In the genomic region with DNA sequence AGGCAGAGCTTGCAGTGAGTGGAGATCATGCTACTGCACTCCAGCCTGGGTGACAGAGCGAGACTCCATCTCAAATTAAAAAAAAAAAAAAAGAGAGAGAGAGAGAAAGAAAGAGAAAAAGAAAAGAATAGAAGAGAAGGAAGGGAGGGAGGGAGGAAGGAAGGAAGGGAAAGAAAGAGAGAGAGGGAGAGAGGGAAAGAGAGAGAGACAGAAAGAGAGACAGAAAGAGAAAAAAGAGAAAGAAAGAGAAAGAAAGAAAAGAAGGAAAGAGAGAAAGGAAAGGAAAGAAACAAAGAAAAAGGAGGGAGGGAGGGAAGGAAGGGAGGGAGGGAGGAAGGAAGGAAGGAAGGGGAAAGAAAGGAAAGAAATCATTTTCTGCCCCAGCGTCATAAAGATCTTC, we compare ENCODE assay signal across 38 cellular contexts. TPM values are rescaled to one million over a fixed set of nuclear protein-coding genes. Genes with fewer than 3 reads are reported as not detected.
"Had no signal": no experiment of that assay in that cellular context is flagged by ENCODE, and none has a peak within 500 bp of the region (broad histone marks: within the 10 kb centered on the region; RNA-seq: fewer than 3 reads in every experiment).

No MANE protein-coding gene starts in this region.

- H3K27me3 ChIP-seq: ascending aorta, body of pancreas, cardiac muscle cell had no signal

- H3K4me3 ChIP-seq: adrenal gland, ascending aorta, body of pancreas, breast epithelium, cardiac muscle cell had no signal

- H3K27ac Mint-ChIP-seq: activated naive CD4-positive, alpha-beta T cell treated with anti-CD3 and anti-CD28 coated beads for 36 hours; activated naive CD4-positive, alpha-beta T cell treated with anti-CD3 and anti-CD28 coated beads, Interleukin-2, amount 10 ng/mL, durations not matched to agents 7 days and 5 days; activated naive CD4-positive, alpha-beta T cell treated with anti-CD3 and anti-CD28 coated beads, Interleukin-2, amount 50 U/mL, for 24 hours; activated naive CD4-positive, alpha-beta T cell treated with anti-CD3 and anti-CD28 coated beads, Interleukin-2, amount 50 U/mL, for 72 hours; activated naive CD8-positive, alpha-beta T cell; activated naive CD8-positive, alpha-beta T cell treated with anti-CD3 and anti-CD28 coated beads for 36 hours; activated naive CD8-positive, alpha-beta T cell treated with anti-CD3 and anti-CD28 coated beads, Interleukin-2, amount 10 ng/mL, durations not matched to agents 7 days and 5 days; activated naive CD8-positive, alpha-beta T cell treated with anti-CD3 and anti-CD28 coated beads, Interleukin-2, amount 50 U/mL, for 24 hours; activated T-cell treated with anti-CD3 and anti-CD28 coated beads, Interleukin-2, amount 50 U/mL, for 72 hours; activated T-helper 1 cell treated with anti-CD3 and anti-CD28 coated beads, Interleukin-12 subunit alpha, Interleukin-12 subunit beta, Interleukin-2, Interleukin-4 antibody, amounts not matched to agents 30 ng/mL and 10 ng/mL and 1 ng/mL, durations not matched to agents 14 hours and 24 hours and 36 hours; activated T-helper 17 cell treated with anti-CD3 and anti-CD28 coated beads, Interleukin-2, amount 50 U/mL, for 72 hours; activated T-helper 2 cell treated with anti-CD3 and anti-CD28 coated beads, Interferon-gamma antibody, Interleukin-2, Interleukin-4, amounts not matched to agents 10 μg/mL and 5 μg/mL and 100 μg/mL, durations not matched to agents 14 hours and 24 hours and 36 hours; brain had no signal

- H3K4me1 ChIP-seq: adrenal gland, ascending aorta, body of pancreas, breast epithelium had no signal

- H3K4me3 Mint-ChIP-seq: activated naive CD4-positive, alpha-beta T cell treated with anti-CD3 and anti-CD28 coated beads for 36 hours; activated naive CD4-positive, alpha-beta T cell treated with anti-CD3 and anti-CD28 coated beads, Interleukin-2, amount 10 ng/mL, durations not matched to agents 7 days and 5 days; activated naive CD4-positive, alpha-beta T cell treated with anti-CD3 and anti-CD28 coated beads, Interleukin-2, amount 50 U/mL, for 24 hours; activated naive CD8-positive, alpha-beta T cell; activated naive CD8-positive, alpha-beta T cell treated with anti-CD3 and anti-CD28 coated beads for 36 hours; activated naive CD8-positive, alpha-beta T cell treated with anti-CD3 and anti-CD28 coated beads, Interleukin-2, amount 10 ng/mL, durations not matched to agents 7 days and 5 days; activated naive CD8-positive, alpha-beta T cell treated with anti-CD3 and anti-CD28 coated beads, Interleukin-2, amount 50 U/mL, for 24 hours; activated T-cell treated with anti-CD3 and anti-CD28 coated beads, Interleukin-2, amount 50 U/mL, for 4 hours; activated T-cell treated with anti-CD3 and anti-CD28 coated beads, Interleukin-2, amount 50 U/mL, for 72 hours; activated T-helper 1 cell treated with anti-CD3 and anti-CD28 coated beads, Interleukin-12 subunit alpha, Interleukin-12 subunit beta, Interleukin-2, Interleukin-4 antibody, amounts not matched to agents 30 ng/mL and 10 ng/mL and 1 ng/mL, durations not matched to agents 14 hours and 24 hours and 36 hours; activated T-helper 17 cell treated with anti-CD3 and anti-CD28 coated beads, Interleukin-2, amount 50 U/mL, for 72 hours; brain; central memory CD8-positive, alpha-beta T cell had no signal

- H3K36me3 ChIP-seq: adrenal gland, ascending aorta, brain microvascular endothelial cell, breast epithelium, cardiac muscle cell had no signal

- H3K4me1 Mint-ChIP-seq: activated naive CD4-positive, alpha-beta T cell treated with anti-CD3 and anti-CD28 coated beads, Interleukin-2, amount 10 ng/mL, durations not matched to agents 7 days and 5 days; activated naive CD4-positive, alpha-beta T cell treated with anti-CD3 and anti-CD28 coated beads, Interleukin-2, amount 50 U/mL, for 24 hours; activated naive CD8-positive, alpha-beta T cell treated with anti-CD3 and anti-CD28 coated beads for 36 hours; activated naive CD8-positive, alpha-beta T cell treated with anti-CD3 and anti-CD28 coated beads, Interleukin-2, amount 10 ng/mL, durations not matched to agents 7 days and 5 days; activated naive CD8-positive, alpha-beta T cell treated with anti-CD3 and anti-CD28 coated beads, Interleukin-2, amount 50 U/mL, for 24 hours; activated T-helper 17 cell treated with anti-CD3 and anti-CD28 coated beads, Interleukin-2, amount 50 U/mL, for 72 hours; brain; central memory CD8-positive, alpha-beta T cell had no signal

- ATAC-seq: activated naive CD4-positive, alpha-beta T cell treated with anti-CD3 and anti-CD28 coated beads, Interleukin-2, amount 50 U/mL, for 72 hours; activated naive CD8-positive, alpha-beta T cell treated with anti-CD3 and anti-CD28 coated beads, Interleukin-2, amount 50 U/mL, for 24 hours; activated T-cell treated with anti-CD3 and anti-CD28 coated beads, Interleukin-2, amount 50 U/mL, for 4 hours; activated T-cell treated with anti-CD3 and anti-CD28 coated beads, Interleukin-2, amount 50 U/mL, for 72 hours; activated T-helper 17 cell treated with anti-CD3 and anti-CD28 coated beads, Interleukin-2, amount 50 U/mL, for 72 hours; body of pancreas had no signal

- FAIRE-seq: astrocyte, colon had no signal

- H3K27ac ChIP-seq: adrenal gland, ascending aorta, body of pancreas, brain microvascular endothelial cell, breast epithelium, cardiac muscle cell had no signal

- H3K9me3 ChIP-seq: adrenal gland, ascending aorta, body of pancreas, breast epithelium had no signal

- DNase-seq: activated effector memory CD4-positive, alpha-beta T cell treated with anti-CD3 and anti-CD28 coated beads, Interleukin-2, amount 50 U/mL, for 16 hours; activated effector memory CD4-positive, alpha-beta T cell treated with Interleukin-2 at 50 U/mL for 16 hours; activated gamma-delta T cell; activated gamma-delta T cell treated with Interleukin-2 at 50 U/mL for 16 hours; activated naive CD4-positive, alpha-beta T cell; activated naive CD4-positive, alpha-beta T cell treated with anti-CD3 and anti-CD28 coated beads for 36 hours; activated naive CD4-positive, alpha-beta T cell treated with anti-CD3 and anti-CD28 coated beads, Interleukin-2, amount 10 ng/mL, durations not matched to agents 7 days and 5 days; activated naive CD4-positive, alpha-beta T cell treated with anti-CD3 and anti-CD28 coated beads, Interleukin-2, amount 50 U/mL, for 16 hours; activated naive CD4-positive, alpha-beta T cell treated with Interleukin-2 at 50 U/mL for 16 hours; activated naive CD8-positive, alpha-beta T cell treated with anti-CD3 and anti-CD28 coated beads for 36 hours; activated naive CD8-positive, alpha-beta T cell treated with anti-CD3 and anti-CD28 coated beads, Interleukin-2, amount 10 ng/mL, durations not matched to agents 7 days and 5 days; activated naive CD8-positive, alpha-beta T cell treated with anti-CD3 and anti-CD28 coated beads, Interleukin-2, amount 50 U/mL, for 24 hours; activated T-cell treated with anti-CD3 and anti-CD28 coated beads, Interleukin-2, amount 50 U/mL, for 4 hours; activated T-cell treated with anti-CD3 and anti-CD28 coated beads, Interleukin-2, amount 50 U/mL, for 48 hours; activated T-cell treated with anti-CD3 and anti-CD28 coated beads, Interleukin-2, amount 50 U/mL, for 72 hours; adrenal gland; amniotic stem cell; amygdala; anterior cingulate cortex; aorta; body of pancreas; brain microvascular endothelial cell; caudate nucleus; central memory CD4-positive, alpha-beta T cell; cerebellar nuclear complex had no signal

- H3K9me3 Mint-ChIP-seq: activated naive CD4-positive, alpha-beta T cell treated with anti-CD3 and anti-CD28 coated beads for 36 hours; activated naive CD4-positive, alpha-beta T cell treated with anti-CD3 and anti-CD28 coated beads, Interleukin-2, amount 10 ng/mL, durations not matched to agents 7 days and 5 days; activated naive CD4-positive, alpha-beta T cell treated with anti-CD3 and anti-CD28 coated beads, Interleukin-2, amount 50 U/mL, for 24 hours; activated naive CD4-positive, alpha-beta T cell treated with anti-CD3 and anti-CD28 coated beads, Interleukin-2, amount 50 U/mL, for 72 hours; activated naive CD8-positive, alpha-beta T cell treated with anti-CD3 and anti-CD28 coated beads for 36 hours; activated naive CD8-positive, alpha-beta T cell treated with anti-CD3 and anti-CD28 coated beads, Interleukin-2, amount 10 ng/mL, durations not matched to agents 7 days and 5 days; activated naive CD8-positive, alpha-beta T cell treated with anti-CD3 and anti-CD28 coated beads, Interleukin-2, amount 50 U/mL, for 24 hours; activated T-cell treated with anti-CD3 and anti-CD28 coated beads, Interleukin-2, amount 50 U/mL, for 4 hours; activated T-cell treated with anti-CD3 and anti-CD28 coated beads, Interleukin-2, amount 50 U/mL, for 72 hours; activated T-helper 1 cell treated with anti-CD3 and anti-CD28 coated beads, Interleukin-12 subunit alpha, Interleukin-12 subunit beta, Interleukin-2, Interleukin-4 antibody, amounts not matched to agents 30 ng/mL and 10 ng/mL and 1 ng/mL, durations not matched to agents 14 hours and 24 hours and 36 hours; activated T-helper 17 cell treated with anti-CD3 and anti-CD28 coated beads, Interleukin-2, amount 50 U/mL, for 72 hours; activated T-helper 2 cell treated with anti-CD3 and anti-CD28 coated beads, Interferon-gamma antibody, Interleukin-2, Interleukin-4, amounts not matched to agents 10 μg/mL and 5 μg/mL and 100 μg/mL, durations not matched to agents 14 hours and 24 hours and 36 hours; brain; central memory CD8-positive, alpha-beta T cell had no signal

RNA-seq across cellular contexts. Expression of gene UNC13A, which starts 7.0 kb away (rescaled TPM):
- total RNA-seq: activated T-helper 1 cell treated with anti-CD3 and anti-CD28 coated beads, Interleukin-12 subunit alpha, Interleukin-12 subunit beta, Interleukin-2, Interleukin-4 antibody, amounts not matched to agents 30 ng/mL and 10 ng/mL and 1 ng/mL, durations not matched to agents 14 hours and 24 hours and 36 hours had no signal

RNA-seq across cellular contexts. Expression of gene FCHO1, which starts 56.1 kb away (rescaled TPM):
- total RNA-seq: ascending aorta had no signal
